ENCODE assay signal across 9 cellular contexts in genomic region chr2:237677951-237678481, GRCh38. TPM values are rescaled to one million over a fixed set of nuclear protein-coding genes. Genes with fewer than 3 reads are reported as not detected.
DNase-seq lines count a peak whose midpoint lies in the region; ATAC-seq, FAIRE-seq and TF ChIP-seq lines count a peak whose summit lies in the region.
"Had no signal": no experiment of that assay in that cellular context is flagged by ENCODE, and none has a peak within 500 bp of the region (broad histone marks: within the 10 kb centered on the region; RNA-seq: fewer than 3 reads in every experiment).

No MANE protein-coding gene starts in this region.

- CTCF ChIA-PET in activated CD8-positive, alpha-beta memory T cell treated with anti-CD3 and anti-CD28 coated beads, Interleukin-2, amount 10 ng/mL, durations not matched to agents 7 days and 5 days (lab: Charles Lee), result interaction anchor here (1.1 to 2.1 kb wide), 4 partner anchors 10 to 68 kb away, joined by 3 to 19 read pairs (median 5); no protein-coding TSS in a partner anchor
- CTCF ChIA-PET in endothelial cell of umbilical vein (lab: Charles Lee), result interaction anchor here (1.2 to 1.8 kb wide), 5 partner anchors 9 to 96 kb away, joined by 3 to 9 read pairs (median 5); no protein-coding TSS in a partner anchor

- DNase-seq in activated CD8-positive, alpha-beta memory T cell treated with anti-CD3 and anti-CD28 coated beads, Interleukin-2, amount 10 ng/mL, durations not matched to agents 7 days and 5 days, result peak; percentile 25
- no peak for DNase-seq in activated CD8-positive, alpha-beta memory T cell treated with anti-CD3 and anti-CD28 coated beads for 24 hours
- peak; percentile 60 for DNase-seq in endothelial cell of umbilical vein (ENCODE audit: low read depth, low spot score)
- DNase-seq in vagina (ENCODE audit: extremely low spot score in 2 of 2), result peak in 1 of 2 donors; percentile 94
- DNase-seq in NCI-H146 (lab: John Stamatoyannopoulos, UW), result no peak
- no peak for DNase-seq in NCI-H510A treated with DMSO at 0.1 percent for 48 hours (lab: John Stamatoyannopoulos, UW)
- DNase-seq: NCI-H446 treated with DMSO at 0.1 percent for 48 hours had no signal

- no peak overlapping the region for H3K9ac ChIP-seq in endothelial cell of umbilical vein (replicated peaks; ENCODE audit: extremely low read depth, insufficient read depth, low read length)

- no peak overlapping the region for H3K27ac ChIP-seq in endothelial cell of umbilical vein (ENCODE audit: insufficient read depth, low read depth, low read length)
- peak overlapping the region; percentile 83 for H3K27ac ChIP-seq in muscle layer of duodenum (ENCODE audit: low read length)
- peak overlapping the region; percentile 83 for H3K27ac ChIP-seq in vagina

- POLR2A ChIA-PET in endothelial cell of umbilical vein (lab: Charles Lee), result interaction anchor here (1.1 kb wide), 1 partner anchor 15 kb away, joined by 3 read pairs; no protein-coding TSS in a partner anchor

- no peak for FAIRE-seq in endothelial cell of umbilical vein (lab: Jason Lieb, UNC)

- H3K4me2 ChIP-seq in endothelial cell of umbilical vein (ENCODE audit: insufficient read depth, low read length), result no peak overlapping the region

- H3K9me3 ChIP-seq in endothelial cell of umbilical vein (replicated peaks; ENCODE audit: control insufficient read depth, insufficient read depth, low read length) (no peaks in the 10 kb centered on the region), muscle layer of duodenum (ENCODE audit: control insufficient read depth in 1 of 2, low read length in 2 of 2) (no peaks in the 10 kb centered on the region), vagina (no peaks in the 10 kb centered on the region)

- H3K9me3 Mint-ChIP-seq in activated CD8-positive, alpha-beta memory T cell treated with anti-CD3 and anti-CD28 coated beads, Interleukin-2, amount 10 ng/mL, durations not matched to agents 7 days and 5 days (ENCODE audit: low read depth), result no peaks in the 10 kb centered on the region

- intact Hi-C loops in endothelial cell of umbilical vein (cut with micrococcal nuclease) (loop anchor here (10.0 kb wide), 1 partner anchor 583 kb away; no protein-coding TSS in a partner anchor), vagina (cut with DNase I) (loop anchor here (5.0 kb wide), 1 partner anchor 64 kb away; no protein-coding TSS in a partner anchor)

- H3K27me3 Mint-ChIP-seq in activated CD8-positive, alpha-beta memory T cell treated with anti-CD3 and anti-CD28 coated beads, Interleukin-2, amount 10 ng/mL, durations not matched to agents 7 days and 5 days, result no peaks in the 10 kb centered on the region

- H3K4me3 ChIP-seq in endothelial cell of umbilical vein (replicated peaks in 1 of 3; ENCODE audit: insufficient read depth in 1 of 3, low read depth in 1 of 3, low read length in 3 of 3), result no peak overlapping the region
- H3K4me3 ChIP-seq in muscle layer of duodenum (ENCODE audit: low read depth in 1 of 2, low read length in 2 of 2), result no peak overlapping the region
- no peak overlapping the region for H3K4me3 ChIP-seq in vagina

- no peak for TF ChIP-seq POLR2A in endothelial cell of umbilical vein (IDR thresholded peaks at IDR 0.05; ENCODE audit: low read depth, low read length)
- TF ChIP-seq POLR2A in vagina (IDR thresholded peaks at IDR 0.05), result no peak

- H3K4me1 Mint-ChIP-seq in activated CD8-positive, alpha-beta memory T cell treated with anti-CD3 and anti-CD28 coated beads, Interleukin-2, amount 10 ng/mL, durations not matched to agents 7 days and 5 days, result peaks cover 35% of the 10 kb centered on the region

- H3K4me1 ChIP-seq in endothelial cell of umbilical vein (ENCODE audit: control insufficient read depth, extremely low read depth, insufficient read depth, low read length) (peaks cover 52% of the 10 kb centered on the region), muscle layer of duodenum (ENCODE audit: control insufficient read depth in 1 of 2, insufficient read depth in 2 of 2, low read length in 2 of 2) (peaks cover 16 to 31% of the 10 kb centered on the region in 2 donors), vagina (peaks cover 49% of the 10 kb centered on the region)

- H3K36me3 Mint-ChIP-seq in activated CD8-positive, alpha-beta memory T cell treated with anti-CD3 and anti-CD28 coated beads, Interleukin-2, amount 10 ng/mL, durations not matched to agents 7 days and 5 days, result no peaks in the 10 kb centered on the region

- TF ChIP-seq CTCF in endothelial cell of umbilical vein (IDR thresholded peaks at IDR 0.05; ENCODE audit: extremely low read depth in 1 of 2, insufficient read depth in 1 of 2, low read depth in 1 of 2, low read length in 2 of 2) (no peak), vagina (IDR thresholded peaks at IDR 0.05) (no peak)

- H3K79me2 ChIP-seq in endothelial cell of umbilical vein (ENCODE audit: control insufficient read depth, insufficient read depth, low read length), result no peaks in the 10 kb centered on the region

- no peaks in the 10 kb centered on the region for H4K20me1 ChIP-seq in endothelial cell of umbilical vein (replicated peaks; ENCODE audit: control insufficient read depth, extremely low read depth, insufficient read depth, low read length)

- H3K27ac Mint-ChIP-seq in activated CD8-positive, alpha-beta memory T cell treated with anti-CD3 and anti-CD28 coated beads, Interleukin-2, amount 10 ng/mL, durations not matched to agents 7 days and 5 days, result no peak overlapping the region

- H2AFZ ChIP-seq in endothelial cell of umbilical vein (ENCODE audit: low read depth, low read length), result no peak overlapping the region

- H3K27me3 ChIP-seq in endothelial cell of umbilical vein (ENCODE audit: control insufficient read depth in 2 of 2, insufficient read depth in 2 of 2, low read length in 2 of 2) (no peaks in the 10 kb centered on the region), muscle layer of duodenum (ENCODE audit: low read depth, low read length) (no peaks in the 10 kb centered on the region), vagina (no peaks in the 10 kb centered on the region)

- no TSS peak for BruUV-seq in endothelial cell of umbilical vein (replicated peaks; lab: Mats Ljungman, UMichigan)

- no peak for ATAC-seq in activated CD8-positive, alpha-beta memory T cell treated with anti-CD3 and anti-CD28 coated beads, Interleukin-2, amount 10 ng/mL, durations not matched to agents 7 days and 5 days
- no peak for ATAC-seq in HG02678 (IDR thresholded peaks at IDR 0.05; ENCODE audit: unreplicated experiment)

- no peaks in the 10 kb centered on the region for H3K36me3 ChIP-seq in endothelial cell of umbilical vein (ENCODE audit: control insufficient read depth in 2 of 2, extremely low read depth in 1 of 2, insufficient read depth in 2 of 2, low read length in 2 of 2)
- no peaks in the 10 kb centered on the region for H3K36me3 ChIP-seq in muscle layer of duodenum (ENCODE audit: control insufficient read depth in 1 of 2, insufficient read depth in 2 of 2, low read length in 2 of 2)
- H3K36me3 ChIP-seq in vagina, result no peaks in the 10 kb centered on the region

- no peaks in the 10 kb centered on the region for H3K9me1 ChIP-seq in endothelial cell of umbilical vein (replicated peaks; ENCODE audit: control insufficient read depth, extremely low read depth, insufficient read depth, low read length)

- H3K4me3 Mint-ChIP-seq in activated CD8-positive, alpha-beta memory T cell treated with anti-CD3 and anti-CD28 coated beads, Interleukin-2, amount 10 ng/mL, durations not matched to agents 7 days and 5 days, result no peak overlapping the region

- dilution Hi-C loops in endothelial cell of umbilical vein (cut with MboI; ENCODE audit: extremely low pct_ligation_motif_present, low sequenced_read_pairs), result no loop called here

TF ChIP-seq in endothelial cell of umbilical vein, 7 proteins besides CTCF, POLR2A, EP300 and RAD21:
- no peak for TF ChIP-seq MAX (IDR thresholded peaks at IDR 0.05; ENCODE audit: insufficient read depth, insufficient read length)
- TF ChIP-seq MYC (IDR thresholded peaks at IDR 0.05; ENCODE audit: low read depth, low read length), result no peak
- no peak for TF ChIP-seq JUN (IDR thresholded peaks at IDR 0.05; ENCODE audit: borderline replicate concordance, insufficient read depth, insufficient read length, low read depth)
- no peak for TF ChIP-seq POLR2AphosphoS5 (IDR thresholded peaks at IDR 0.05; ENCODE audit: insufficient read depth, low read depth, low read length)

RNA-seq across cellular contexts. Expression of gene LRRFIP1, which starts 50.6 kb away (rescaled TPM):
- total RNA-seq in activated CD8-positive, alpha-beta memory T cell treated with anti-CD3 and anti-CD28 coated beads, Interleukin-2, amount 10 ng/mL, durations not matched to agents 7 days and 5 days, result 100 to 1,000 TPM; 197 to 229 TPM
- 162 and 179 TPM in 2 replicates for total RNA-seq in endothelial cell of umbilical vein
- polyA plus RNA-seq in endothelial cell of umbilical vein, result 29.4 and 39.2 TPM in 2 replicates
- polyA plus RNA-seq in endothelial cell of umbilical vein (2011; cell fraction: cytosol; rRNA removed), result 58.3 and 61.7 TPM in 2 replicates
- polyA plus RNA-seq in endothelial cell of umbilical vein (2011; cell fraction: nucleus; rRNA removed), result 115 and 146 TPM in 2 replicates
- 111 and 127 TPM in 2 replicates for polyA plus RNA-seq in endothelial cell of umbilical vein (2012)
- 59.4 and 60.0 TPM in 2 replicates for polyA minus RNA-seq in endothelial cell of umbilical vein
- polyA minus RNA-seq in endothelial cell of umbilical vein (2011; cell fraction: cytosol; rRNA and poly(A)+ RNA removed), result 19.9 TPM
- 105 and 131 TPM in 2 replicates for polyA minus RNA-seq in endothelial cell of umbilical vein (2011; cell fraction: nucleus; rRNA and poly(A)+ RNA removed)
- 132 TPM for total RNA-seq in vagina

Comparison
In these comparisons a context has a peak if more than half of its experiments do, and no peak if none do; other contexts are left out.
1. DNase-seq: peak in activated CD8-positive, alpha-beta memory T cell treated with anti-CD3 and anti-CD28 coated beads, Interleukin-2, amount 10 ng/mL, durations not matched to agents 7 days and 5 days (single experiment) and endothelial cell of umbilical vein (single experiment); none in activated CD8-positive, alpha-beta memory T cell treated with anti-CD3 and anti-CD28 coated beads for 24 hours (single experiment), NCI-H146 (single experiment) and NCI-H510A treated with DMSO at 0.1 percent for 48 hours (single experiment).